Comparison of ENCODE assay signal across 17 cellular contexts in genomic region chr12:49791700-49792099, GRCh38. TPM values are rescaled to one million over a fixed set of nuclear protein-coding genes. Genes with fewer than 3 reads are reported as not detected.
DNase-seq lines count a peak whose midpoint lies in the region; ATAC-seq, FAIRE-seq and TF ChIP-seq lines count a peak whose summit lies in the region.
"Had no signal": no experiment of that assay in that cellular context is flagged by ENCODE, and none has a peak within 500 bp of the region (broad histone marks: within the 10 kb centered on the region; RNA-seq: fewer than 3 reads in every experiment).

No MANE protein-coding gene starts in this region.

- H2AFZ ChIP-seq in PC-9: no peak overlapping the region

- H3K4me1 ChIP-seq in HEK293 (ENCODE audit: control insufficient read depth, insufficient read depth, low read length) (no peaks in the 10 kb centered on the region), kidney (ENCODE audit: control insufficient read depth in 1 of 2, insufficient read depth in 1 of 2, low read depth in 1 of 2, low read length in 2 of 2) (no peaks in the 10 kb centered on the region), PC-9 (replicated peaks; ENCODE audit: insufficient read depth) (no peaks in the 10 kb centered on the region)

- no peak for ATAC-seq in GM21515 (IDR thresholded peaks at IDR 0.05; ENCODE audit: unreplicated experiment)

- H3K79me2 ChIP-seq in PC-9 (ENCODE audit: low read depth): no peaks in the 10 kb centered on the region

- POLR2A ChIA-PET in HEK293 (lab: Yijun Ruan, JAX) (interaction anchor here (1.0 kb wide), 1 partner anchor 50 kb away, joined by 3 read pairs; the partner anchor contains the start of gene TMBIM6), PC-9 (lab: Charles Lee; ENCODE audit: unreplicated experiment) (no interaction called here)

- H4K20me1 ChIP-seq in PC-9 (ENCODE audit: insufficient read depth): no peaks in the 10 kb centered on the region

- no peaks in the 10 kb centered on the region for H3F3A ChIP-seq in PC-9 (ENCODE audit: insufficient read depth, low read depth)

- CTCF ChIA-PET in HEK293 (lab: Yijun Ruan, JAX) (no interaction called here), PC-9 (lab: Charles Lee) (no interaction called here)

- H3K36me3 ChIP-seq in HEK293 (ENCODE audit: control insufficient read depth in 2 of 2, insufficient read depth in 1 of 2, low read length in 2 of 2) (peaks cover 0 to 61% of the 10 kb centered on the region in 2 experiments; a peak in 2 of 3 replicates), kidney (ENCODE audit: control insufficient read depth in 1 of 2, insufficient read depth in 2 of 2, low read length in 2 of 2) (peaks cover 0 to 3% of the 10 kb centered on the region in 2 donors), PC-9 (ENCODE audit: low read depth) (no peaks in the 10 kb centered on the region)

- H3K4me3 ChIP-seq in HEK293 (ENCODE audit: low read depth, low read length) (no peak overlapping the region), kidney (ENCODE audit: low read length in 2 of 2) (no peak overlapping the region), PC-9 (no peak overlapping the region)
- H3K4me3 ChIP-seq: BLaER1 treated with 17β-estradiol and CSF1 and Interleukin-3, amounts not matched to agents 10 nM and 100 nM had no signal

- FAIRE-seq in kidney (lab: Jason Lieb, UNC): no peak
- FAIRE-seq: GM12892, H1 had no signal

- no peak overlapping the region for H3K9ac ChIP-seq in kidney (ENCODE audit: low read length in 2 of 2)
- H3K9ac ChIP-seq: BLaER1 treated with 17β-estradiol and CSF1 and Interleukin-3, amounts not matched to agents 10 nM and 100 nM; KMS-11 had no signal

- H3K9me3 ChIP-seq in HEK293 (ENCODE audit: control insufficient read depth, insufficient read depth, low read depth, low read length): no peaks in the 10 kb centered on the region
- H3K9me3 ChIP-seq in kidney (ENCODE audit: control insufficient read depth in 1 of 2, low read length in 2 of 2): no peaks in the 10 kb centered on the region
- H3K9me3 ChIP-seq in PC-9 (ENCODE audit: insufficient read depth, low read depth): no peaks in the 10 kb centered on the region

- DNase-seq in D341Med (ENCODE audit: low spot score): peak; percentile 24
- peak; percentile 75 for DNase-seq in kidney
- peak; percentile 82 for DNase-seq in posterior vena cava (ENCODE audit: low spot score)
- no peak for DNase-seq in PC-9
- no peak for DNase-seq in UCSD-AML1 (lab: John Stamatoyannopoulos, UW; ENCODE audit: unreplicated experiment)
- DNase-seq: ACHN; CD4-positive, CD25-positive, alpha-beta regulatory T cell; DMS 273 treated with DMSO at 0.1 percent for 48 hours; HCEC 1CT; IMR-90 had no signal

- no TSS peak for BruUV-seq in PC-9 (replicated peaks; lab: Mats Ljungman, UMichigan)

- H3K27ac ChIP-seq in HEK293 (ENCODE audit: extremely low read depth, low read depth, low read length) (no peak overlapping the region), kidney (ENCODE audit: low read depth in 2 of 2, low read length in 2 of 2) (no peak overlapping the region), PC-9 (no peak overlapping the region)
- H3K27ac ChIP-seq: BLaER1 treated with 17β-estradiol and CSF1 and Interleukin-3, amounts not matched to agents 10 nM and 100 nM; HL-60; KMS-11 had no signal

- TF ChIP-seq CTCF in HEK293 (tag by site-specific recombination; IDR thresholded peaks at IDR 0.05) (no peak), kidney (IDR thresholded peaks at IDR 0.05; ENCODE audit: borderline replicate concordance, extremely low read depth, insufficient read depth) (no peak), PC-9 (conservative IDR thresholded peaks at IDR 0.05) (no peak)

- no peaks in the 10 kb centered on the region for H3K27me3 ChIP-seq in PC-9 (ENCODE audit: insufficient read depth, low read depth)
- H3K27me3 ChIP-seq: BLaER1 treated with 17β-estradiol and CSF1 and Interleukin-3, amounts not matched to agents 10 nM and 100 nM had no signal

- intact Hi-C loops in kidney (cut with DNase I): no loop called here
- intact Hi-C loops in posterior vena cava (cut with DNase I): no loop called here
- intact Hi-C loops in PC-9 (cut with micrococcal nuclease; ENCODE audit: unreplicated experiment): no loop called here

- no peak overlapping the region for H3K4me2 ChIP-seq in PC-9
- H3K4me2 ChIP-seq: BLaER1 treated with 17β-estradiol and CSF1 and Interleukin-3, amounts not matched to agents 10 nM and 100 nM; KMS-11 had no signal

- H3K9me2 ChIP-seq in PC-9 (ENCODE audit: insufficient read depth): no peaks in the 10 kb centered on the region

TF ChIP-seq in HEK293, 187 proteins besides CTCF, POLR2A, EP300 and RAD21:
- peak; percentile 17; the same call in 1 of the 2 replicates for TF ChIP-seq GLIS1 (tag by site-specific recombination; IDR thresholded peaks at IDR 0.05)
- TF ChIP-seq ZNF157 (tag by site-specific recombination; IDR thresholded peaks at IDR 0.05): no peak
- TF ChIP-seq ZXDB (tag by site-specific recombination; IDR thresholded peaks at IDR 0.05): no peak

RNA-seq across cellular contexts. Expression of gene NCKAP5L, which starts 36.5 kb away (rescaled TPM):
- 20.6 TPM for total RNA-seq in kidney
- polyA plus RNA-seq in kidney (ENCODE audit: insufficient read depth, low read depth, low replicate concordance): 7.2 TPM
- 10 to 100 TPM; 16.2 to 22.4 TPM for total RNA-seq in posterior vena cava
- 20.5 and 20.9 TPM in 2 replicates for total RNA-seq in PC-9 (2021)

RNA-seq across cellular contexts. Expression of gene TMBIM6, which starts 50.3 kb away (rescaled TPM):
- total RNA-seq in kidney: 724 TPM
- 644 TPM for polyA plus RNA-seq in kidney (ENCODE audit: insufficient read depth, low read depth, low replicate concordance)
- 100 to 1,000 TPM; 285 to 313 TPM for total RNA-seq in posterior vena cava
- 685 and 690 TPM in 2 replicates for total RNA-seq in PC-9 (2021)

RNA-seq across cellular contexts. Expression of gene BCDIN3D, which starts 51.2 kb away (rescaled TPM):
- total RNA-seq in kidney (5.1 TPM), posterior vena cava (1 to 10 TPM; 2.5 to 4.0 TPM), PC-9 (2021) (2.5 and 4.7 TPM in 2 replicates)
- polyA plus RNA-seq in kidney (ENCODE audit: insufficient read depth, low read depth, low replicate concordance): 4.6 TPM

Comparison
In these comparisons a context has a peak if more than half of its experiments do, and no peak if none do; other contexts are left out.
1. DNase-seq: peak in D341Med (single experiment), kidney (single experiment) and posterior vena cava (single experiment); none in PC-9 (0 of 2) and UCSD-AML1 (single experiment).